9 cellular contexts compared by ENCODE assay signal in the genomic region with DNA sequence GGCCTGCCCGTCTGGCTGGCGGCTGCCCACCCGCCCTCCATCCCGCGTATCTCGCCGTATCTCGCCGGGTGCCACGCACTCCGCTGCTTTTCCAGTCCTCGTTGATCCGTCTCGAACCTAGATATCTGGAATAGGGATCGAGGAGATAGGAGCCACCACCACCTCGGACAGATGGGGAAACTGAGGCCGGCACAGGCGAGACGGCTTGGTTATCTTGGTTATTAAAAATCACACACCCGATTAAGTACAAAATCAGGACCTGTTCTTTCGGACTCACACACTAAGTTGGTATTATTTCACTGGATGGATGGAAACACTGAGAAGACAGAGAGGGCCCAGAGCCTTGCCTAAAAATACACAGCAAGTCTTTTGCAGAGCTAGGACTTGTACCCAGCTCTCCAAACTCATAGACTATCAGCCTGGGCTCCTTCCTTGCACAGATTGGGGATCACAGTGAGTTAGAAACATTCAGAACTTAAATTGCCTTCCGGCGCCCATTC. TPM values are rescaled to one million over a fixed set of nuclear protein-coding genes. Genes with fewer than 3 reads are reported as not detected.
DNase-seq lines count a peak whose midpoint lies in the region; ATAC-seq and TF ChIP-seq lines count a peak whose summit lies in the region.
"Had no signal": no experiment of that assay in that cellular context is flagged by ENCODE, and none has a peak within 500 bp of the region (broad histone marks: within the 10 kb centered on the region; RNA-seq: fewer than 3 reads in every experiment).

No MANE protein-coding gene starts in this region.

- H3K27me3 ChIP-seq in HUES6 (ENCODE audit: control insufficient read depth, insufficient read depth, low read length) = peaks cover 6% of the 10 kb centered on the region; the same call in 1 of the 2 replicates
- no peaks in the 10 kb centered on the region for H3K27me3 ChIP-seq in mucosa of rectum (ENCODE audit: control insufficient read depth in 2 of 2, insufficient read depth in 2 of 2, low read length in 2 of 2)

- H3K4me1 ChIP-seq in HUES6 (ENCODE audit: control insufficient read depth, insufficient read depth, low read length) (peaks cover 13% of the 10 kb centered on the region), mucosa of rectum (ENCODE audit: control insufficient read depth in 2 of 2, insufficient read depth in 2 of 2, low read length in 2 of 2) (peaks cover 21 to 35% of the 10 kb centered on the region in 2 donors)

- H3K9me3 ChIP-seq in HUES6 (ENCODE audit: control insufficient read depth, insufficient read depth, low read depth, low read length) (no peaks in the 10 kb centered on the region), mucosa of rectum (ENCODE audit: control insufficient read depth in 2 of 2, low read length in 2 of 2) (no peaks in the 10 kb centered on the region)

- H3K4me3 ChIP-seq in AG10803 (ENCODE audit: low read length) = peak overlapping the region; percentile 74
- H3K4me3 ChIP-seq in HUES6 (ENCODE audit: low read depth, low read length) = peak overlapping the region; percentile 83
- H3K4me3 ChIP-seq in cardiac fibroblast (replicated peaks in 1 of 2; ENCODE audit: low read depth in 2 of 2, low read length in 2 of 2) = peak overlapping the region; percentile 78 to 86
- H3K4me3 ChIP-seq in mucosa of rectum (ENCODE audit: low read length in 2 of 2) = peak overlapping the region; percentile 79 to 88

- peak overlapping the region; percentile 58 for H3K9ac ChIP-seq in HUES6 (ENCODE audit: low read length)
- H3K9ac ChIP-seq in mucosa of rectum (ENCODE audit: low read depth in 1 of 2, low read length in 2 of 2) = peak overlapping the region; percentile 76 to 87

- H3K27ac ChIP-seq in HUES6 (ENCODE audit: low read depth, low read length) (no peak overlapping the region), mucosa of rectum (ENCODE audit: low read depth in 2 of 2, low read length in 2 of 2) (peak overlapping the region; percentile 77 to 83)

- H3K36me3 ChIP-seq in HUES6 (ENCODE audit: control insufficient read depth, insufficient read depth, low read length) = no peaks in the 10 kb centered on the region
- H3K36me3 ChIP-seq in mucosa of rectum (ENCODE audit: control insufficient read depth in 2 of 2, insufficient read depth in 2 of 2, low read length in 2 of 2) = peaks cover 0 to 3% of the 10 kb centered on the region in 2 donors

- ATAC-seq in HG02623 (IDR thresholded peaks at IDR 0.05; ENCODE audit: unreplicated experiment) = no peak

- no peak for DNase-seq in AG10803 (ENCODE audit: low read depth)
- peak in 1 of 2 donors; percentile 9 for DNase-seq in cardiac fibroblast (ENCODE audit: low read depth in 2 of 2)
- DNase-seq in HT-29 (ENCODE audit: low spot score) = no peak
- no peak for DNase-seq in NCI-H510A (lab: John Stamatoyannopoulos, UW)
- DNase-seq in AG08396 (ENCODE audit: low spot score) = no peak

- TF ChIP-seq CTCF in AG10803 (conservative IDR thresholded peaks at IDR 0.05; ENCODE audit: low read length) (no peak), cardiac fibroblast (IDR thresholded peaks at IDR 0.05; ENCODE audit: low read depth, low read length) (no peak)

RNA-seq across cellular contexts. Expression of a gene that starts 0.7 kb away (rescaled TPM):
- 0.91 and 0.94 TPM in 2 replicates for total RNA-seq in HT-29 (2014; rRNA removed; shearing (Covaris generic))

RNA-seq across cellular contexts. Expression of a gene that starts 16.6 kb away (rescaled TPM):
- total RNA-seq in HT-29 (2014; rRNA removed; shearing (Covaris generic)) = not detected in 2 replicates
- total RNA-seq: lung microvascular endothelial cell had no signal

RNA-seq across cellular contexts. Expression of a gene that starts 39.2 kb away (rescaled TPM):
- 2.8 and 3.1 TPM in 2 replicates for total RNA-seq in HT-29 (2014; rRNA removed; shearing (Covaris generic))

RNA-seq across cellular contexts. Expression of a gene that starts 39.3 kb away (rescaled TPM):
- 49.0 and 53.6 TPM in 2 replicates for total RNA-seq in HT-29 (2014; rRNA removed; shearing (Covaris generic))
